Comparison of ENCODE assay signal across 1 cellular context in genomic region chr1:32221980-32222751, GRCh38.
A peak's percentile ranks its signal among the peaks of the same experiment; 100 is the strongest.
TF ChIP-seq lines count a peak whose summit lies in the region.

TSS of gene EIF3I (plus strand) at chr1:32222407. CDS start at chr1:32222442, 35 bp downstream.
TSS of gene TMEM234 (minus strand) at chr1:32222353. CDS start at chr1:32222322, 31 bp downstream.

TF ChIP-seq in GM12878, 131 proteins besides CTCF, POLR2A, EP300 and RAD21 (continued from another document and continues in another):
- no peak for TF ChIP-seq ZBTB11 (CRISPR knock-in tag; IDR thresholded peaks at IDR 0.05)
- TF ChIP-seq CBFB (IDR thresholded peaks at IDR 0.05; ENCODE audit: low read depth): no peak; the same call in 1 of the 2 replicates
- no peak for TF ChIP-seq MTA3 (IDR thresholded peaks at IDR 0.05; ENCODE audit: borderline replicate concordance, low read length)
- no peak for TF ChIP-seq ASH2L (IDR thresholded peaks at IDR 0.05; ENCODE audit: borderline replicate concordance, low read depth)
- no peak for TF ChIP-seq KDM1A (IDR thresholded peaks at IDR 0.05; ENCODE audit: borderline replicate concordance)
- TF ChIP-seq KAT2A (conservative IDR thresholded peaks at IDR 0.05; ENCODE audit: control insufficient read depth, low read depth, low read length): no peak
- 0 out of 2 replicates have a peak, but pooled peaks have one; percentile 66 for TF ChIP-seq NBN (IDR thresholded peaks at IDR 0.05)
- no peak for TF ChIP-seq ZZZ3 (IDR thresholded peaks at IDR 0.05; ENCODE audit: control insufficient read depth, insufficient read length, low read depth)
- TF ChIP-seq NFXL1 (IDR thresholded peaks at IDR 0.05; ENCODE audit: borderline replicate concordance): no peak
- TF ChIP-seq GABPA (IDR thresholded peaks at IDR 0.05; ENCODE audit: low read depth): peak; percentile 94
- TF ChIP-seq EED (IDR thresholded peaks at IDR 0.05; ENCODE audit: low read depth): no peak
- TF ChIP-seq, protein P1, sequence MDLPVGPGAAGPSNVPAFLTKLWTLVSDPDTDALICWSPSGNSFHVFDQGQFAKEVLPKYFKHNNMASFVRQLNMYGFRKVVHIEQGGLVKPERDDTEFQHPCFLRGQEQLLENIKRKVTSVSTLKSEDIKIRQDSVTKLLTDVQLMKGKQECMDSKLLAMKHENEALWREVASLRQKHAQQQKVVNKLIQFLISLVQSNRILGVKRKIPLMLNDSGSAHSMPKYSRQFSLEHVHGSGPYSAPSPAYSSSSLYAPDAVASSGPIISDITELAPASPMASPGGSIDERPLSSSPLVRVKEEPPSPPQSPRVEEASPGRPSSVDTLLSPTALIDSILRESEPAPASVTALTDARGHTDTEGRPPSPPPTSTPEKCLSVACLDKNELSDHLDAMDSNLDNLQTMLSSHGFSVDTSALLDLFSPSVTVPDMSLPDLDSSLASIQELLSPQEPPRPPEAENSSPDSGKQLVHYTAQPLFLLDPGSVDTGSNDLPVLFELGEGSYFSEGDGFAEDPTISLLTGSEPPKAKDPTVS (IDR thresholded peaks at IDR 0.05; ENCODE audit: low read depth, low read length): 0 out of 2 replicates have a peak, but pooled peaks have one; percentile 16
- TF ChIP-seq, protein P2, sequence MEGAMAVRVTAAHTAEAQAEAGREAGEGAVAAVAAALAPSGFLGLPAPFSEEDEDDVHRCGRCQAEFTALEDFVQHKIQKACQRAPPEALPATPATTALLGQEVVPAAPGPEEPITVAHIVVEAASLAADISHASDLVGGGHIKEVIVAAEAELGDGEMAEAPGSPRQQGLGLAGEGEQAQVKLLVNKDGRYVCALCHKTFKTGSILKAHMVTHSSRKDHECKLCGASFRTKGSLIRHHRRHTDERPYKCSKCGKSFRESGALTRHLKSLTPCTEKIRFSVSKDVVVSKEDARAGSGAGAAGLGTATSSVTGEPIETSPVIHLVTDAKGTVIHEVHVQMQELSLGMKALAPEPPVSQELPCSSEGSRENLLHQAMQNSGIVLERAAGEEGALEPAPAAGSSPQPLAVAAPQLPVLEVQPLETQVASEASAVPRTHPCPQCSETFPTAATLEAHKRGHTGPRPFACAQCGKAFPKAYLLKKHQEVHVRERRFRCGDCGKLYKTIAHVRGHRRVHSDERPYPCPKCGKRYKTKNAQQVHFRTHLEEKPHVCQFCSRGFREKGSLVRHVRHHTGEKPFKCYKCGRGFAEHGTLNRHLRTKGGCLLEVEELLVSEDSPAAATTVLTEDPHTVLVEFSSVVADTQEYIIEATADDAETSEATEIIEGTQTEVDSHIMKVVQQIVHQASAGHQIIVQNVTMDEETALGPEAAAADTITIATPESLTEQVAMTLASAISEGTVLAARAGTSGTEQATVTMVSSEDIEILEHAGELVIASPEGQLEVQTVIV (IDR thresholded peaks at IDR 0.05; ENCODE audit: borderline replicate concordance, partially characterized antibody): peak; percentile 61
- no peak for TF ChIP-seq RBBP5 (conservative IDR thresholded peaks at IDR 0.05)
- TF ChIP-seq CBX3 (IDR thresholded peaks at IDR 0.05; ENCODE audit: borderline replicate concordance, low read depth): no peak
- TF ChIP-seq MLLT1 (IDR thresholded peaks at IDR 0.05): no peak
- TF ChIP-seq JUNB (IDR thresholded peaks at IDR 0.05): no peak
- 0 out of 2 replicates have a peak, but pooled peaks have one; percentile 25 for TF ChIP-seq SPI1 (IDR thresholded peaks at IDR 0.05; ENCODE audit: borderline replicate concordance, insufficient read depth, low read depth, low read length)
- peak; percentile 40; the same call in 1 of the 3 replicates for TF ChIP-seq POU2F2 (IDR thresholded peaks at IDR 0.05; ENCODE audit: borderline replicate concordance, low read depth, low read length)
- TF ChIP-seq ATF3 (IDR thresholded peaks at IDR 0.05; ENCODE audit: borderline replicate concordance, extremely low read depth, low read depth, low read length): no peak
- peak; percentile 41 for TF ChIP-seq RUNX3 (IDR thresholded peaks at IDR 0.05; ENCODE audit: low read length)
- peak; percentile 59; the same call in 1 of the 2 replicates for TF ChIP-seq TAF1 (IDR thresholded peaks at IDR 0.05; ENCODE audit: borderline replicate concordance, low read depth, low read length)
- TF ChIP-seq TBL1XR1 (IDR thresholded peaks at IDR 0.05; ENCODE audit: low read depth, low read length): no peak
- peak; percentile 92 for TF ChIP-seq MXI1 (IDR thresholded peaks at IDR 0.05; ENCODE audit: low read depth, low read length)
- no peak for TF ChIP-seq RAD51 (IDR thresholded peaks at IDR 0.05)
- TF ChIP-seq BMI1 (IDR thresholded peaks at IDR 0.05; ENCODE audit: borderline replicate concordance): peak; percentile 95
- peak; percentile 43 for TF ChIP-seq IKZF1 (conservative IDR thresholded peaks at IDR 0.05)
- TF ChIP-seq, protein P3, sequence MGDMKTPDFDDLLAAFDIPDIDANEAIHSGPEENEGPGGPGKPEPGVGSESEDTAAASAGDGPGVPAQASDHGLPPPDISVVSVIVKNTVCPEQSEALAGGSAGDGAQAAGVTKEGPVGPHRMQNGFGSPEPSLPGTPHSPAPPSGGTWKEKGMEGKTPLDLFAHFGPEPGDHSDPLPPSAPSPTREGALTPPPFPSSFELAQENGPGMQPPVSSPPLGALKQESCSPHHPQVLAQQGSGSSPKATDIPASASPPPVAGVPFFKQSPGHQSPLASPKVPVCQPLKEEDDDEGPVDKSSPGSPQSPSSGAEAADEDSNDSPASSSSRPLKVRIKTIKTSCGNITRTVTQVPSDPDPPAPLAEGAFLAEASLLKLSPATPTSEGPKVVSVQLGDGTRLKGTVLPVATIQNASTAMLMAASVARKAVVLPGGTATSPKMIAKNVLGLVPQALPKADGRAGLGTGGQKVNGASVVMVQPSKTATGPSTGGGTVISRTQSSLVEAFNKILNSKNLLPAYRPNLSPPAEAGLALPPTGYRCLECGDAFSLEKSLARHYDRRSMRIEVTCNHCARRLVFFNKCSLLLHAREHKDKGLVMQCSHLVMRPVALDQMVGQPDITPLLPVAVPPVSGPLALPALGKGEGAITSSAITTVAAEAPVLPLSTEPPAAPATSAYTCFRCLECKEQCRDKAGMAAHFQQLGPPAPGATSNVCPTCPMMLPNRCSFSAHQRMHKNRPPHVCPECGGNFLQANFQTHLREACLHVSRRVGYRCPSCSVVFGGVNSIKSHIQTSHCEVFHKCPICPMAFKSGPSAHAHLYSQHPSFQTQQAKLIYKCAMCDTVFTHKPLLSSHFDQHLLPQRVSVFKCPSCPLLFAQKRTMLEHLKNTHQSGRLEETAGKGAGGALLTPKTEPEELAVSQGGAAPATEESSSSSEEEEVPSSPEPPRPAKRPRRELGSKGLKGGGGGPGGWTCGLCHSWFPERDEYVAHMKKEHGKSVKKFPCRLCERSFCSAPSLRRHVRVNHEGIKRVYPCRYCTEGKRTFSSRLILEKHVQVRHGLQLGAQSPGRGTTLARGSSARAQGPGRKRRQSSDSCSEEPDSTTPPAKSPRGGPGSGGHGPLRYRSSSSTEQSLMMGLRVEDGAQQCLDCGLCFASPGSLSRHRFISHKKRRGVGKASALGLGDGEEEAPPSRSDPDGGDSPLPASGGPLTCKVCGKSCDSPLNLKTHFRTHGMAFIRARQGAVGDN (IDR thresholded peaks at IDR 0.05): no peak; the same call in 1 of the 2 replicates
- peak; percentile 50 for TF ChIP-seq HCFC1 (IDR thresholded peaks at IDR 0.05; ENCODE audit: low read length)
- TF ChIP-seq ZNF24 (IDR thresholded peaks at IDR 0.05): no peak
- TF ChIP-seq ZNF274 (IDR thresholded peaks at IDR 0.05; ENCODE audit: insufficient read depth, insufficient read length): no peak
- peak; percentile 83; the same call in 1 of the 2 replicates for TF ChIP-seq POLR2AphosphoS2 (IDR thresholded peaks at IDR 0.05; ENCODE audit: low read depth, low read length)
- peak; percentile 62; the same call in 1 of the 2 replicates for TF ChIP-seq ELK1 (IDR thresholded peaks at IDR 0.05; ENCODE audit: low read depth, low read length)
- no peak for TF ChIP-seq ZNF384 (IDR thresholded peaks at IDR 0.05; ENCODE audit: borderline replicate concordance, low read depth, low read length)
- TF ChIP-seq CREM (IDR thresholded peaks at IDR 0.05; ENCODE audit: low read depth): peak; percentile 84
- TF ChIP-seq ZBED1 (IDR thresholded peaks at IDR 0.05; ENCODE audit: borderline replicate concordance): no peak
- no peak for TF ChIP-seq FOS (IDR thresholded peaks at IDR 0.05; ENCODE audit: borderline replicate concordance, extremely low read depth, insufficient read length)
- no peak for TF ChIP-seq RELA (IDR thresholded peaks at IDR 0.05; ENCODE audit: borderline replicate concordance, partially characterized antibody)
- peak; percentile 63 for TF ChIP-seq MTA2 (IDR thresholded peaks at IDR 0.05; ENCODE audit: low read depth)
- TF ChIP-seq, protein P4, sequence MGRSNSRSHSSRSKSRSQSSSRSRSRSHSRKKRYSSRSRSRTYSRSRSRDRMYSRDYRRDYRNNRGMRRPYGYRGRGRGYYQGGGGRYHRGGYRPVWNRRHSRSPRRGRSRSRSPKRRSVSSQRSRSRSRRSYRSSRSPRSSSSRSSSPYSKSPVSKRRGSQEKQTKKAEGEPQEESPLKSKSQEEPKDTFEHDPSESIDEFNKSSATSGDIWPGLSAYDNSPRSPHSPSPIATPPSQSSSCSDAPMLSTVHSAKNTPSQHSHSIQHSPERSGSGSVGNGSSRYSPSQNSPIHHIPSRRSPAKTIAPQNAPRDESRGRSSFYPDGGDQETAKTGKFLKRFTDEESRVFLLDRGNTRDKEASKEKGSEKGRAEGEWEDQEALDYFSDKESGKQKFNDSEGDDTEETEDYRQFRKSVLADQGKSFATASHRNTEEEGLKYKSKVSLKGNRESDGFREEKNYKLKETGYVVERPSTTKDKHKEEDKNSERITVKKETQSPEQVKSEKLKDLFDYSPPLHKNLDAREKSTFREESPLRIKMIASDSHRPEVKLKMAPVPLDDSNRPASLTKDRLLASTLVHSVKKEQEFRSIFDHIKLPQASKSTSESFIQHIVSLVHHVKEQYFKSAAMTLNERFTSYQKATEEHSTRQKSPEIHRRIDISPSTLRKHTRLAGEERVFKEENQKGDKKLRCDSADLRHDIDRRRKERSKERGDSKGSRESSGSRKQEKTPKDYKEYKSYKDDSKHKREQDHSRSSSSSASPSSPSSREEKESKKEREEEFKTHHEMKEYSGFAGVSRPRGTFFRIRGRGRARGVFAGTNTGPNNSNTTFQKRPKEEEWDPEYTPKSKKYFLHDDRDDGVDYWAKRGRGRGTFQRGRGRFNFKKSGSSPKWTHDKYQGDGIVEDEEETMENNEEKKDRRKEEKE (IDR thresholded peaks at IDR 0.05): no peak
- peak; percentile 95 for TF ChIP-seq NR2C1 (IDR thresholded peaks at IDR 0.05)
- TF ChIP-seq SREBF1 (IDR thresholded peaks at IDR 0.05; ENCODE audit: low read length): no peak
- TF ChIP-seq DPF2 (IDR thresholded peaks at IDR 0.05): no peak
- TF ChIP-seq HDGF (IDR thresholded peaks at IDR 0.05): no peak
- no peak for TF ChIP-seq MYB (IDR thresholded peaks at IDR 0.05; ENCODE audit: borderline replicate concordance, low read depth, low read length)
- TF ChIP-seq EGR1 (IDR thresholded peaks at IDR 0.05; ENCODE audit: borderline replicate concordance in 1 of 2, low read depth in 2 of 2, low read length in 2 of 2): peak in 1 of 2 experiments; percentile 55; a peak in 1 of 3 replicates
- no peak for TF ChIP-seq PAX5 (IDR thresholded peaks at IDR 0.05; ENCODE audit: borderline replicate concordance, low read depth, low read length)
- TF ChIP-seq HDAC2 (IDR thresholded peaks at IDR 0.05): no peak
- TF ChIP-seq BRCA1 (IDR thresholded peaks at IDR 0.05; ENCODE audit: low read depth, low read length): no peak
